In the genomic region with DNA sequence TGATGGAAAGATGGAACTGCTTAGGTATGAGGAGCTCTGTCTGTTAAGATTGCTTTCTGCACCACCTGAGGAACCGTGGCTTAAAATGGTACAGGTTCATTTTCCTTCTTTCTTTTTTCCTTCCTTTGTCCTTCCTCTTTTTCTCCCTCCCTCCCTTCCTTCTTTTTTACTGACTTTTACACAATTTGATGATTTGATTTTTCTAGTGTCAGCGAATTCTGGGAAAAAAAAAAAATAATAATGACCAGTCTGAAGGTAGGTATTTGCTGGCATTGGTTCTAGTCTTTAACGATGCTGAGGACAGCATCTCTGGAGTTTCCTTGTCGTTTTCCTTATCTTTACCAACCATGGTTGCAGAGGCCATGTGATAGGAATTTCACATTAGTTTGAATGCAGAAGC, we compare ENCODE assay signal across 11 cellular contexts.
"Had no signal": no experiment of that assay in that cellular context is flagged by ENCODE, and none has a peak within 500 bp of the region (broad histone marks: within the 10 kb centered on the region; RNA-seq: fewer than 3 reads in every experiment).

No MANE protein-coding gene starts in this region.

- H3K4me1 ChIP-seq: HAP-1 had no signal

- H3K9me3 ChIP-seq: HAP-1 had no signal

- FAIRE-seq: H1, H54 had no signal

- ATAC-seq: GM23338, HCT116 had no signal

- DNase-seq: GM23248, GOT3, H7, H9, HCEC 1CT, HFFc6 had no signal

- H2AFZ ChIP-seq: GM23248, GM23338 had no signal

- H3K36me3 ChIP-seq: HAP-1 had no signal

- H3K4me3 ChIP-seq: GM23248, GM23338, HAP-1 had no signal

- H3K27ac ChIP-seq: GM23248 had no signal

- H3K4me2 ChIP-seq: GM23338 had no signal

- H3K9ac ChIP-seq: GM23248 had no signal
